In genomic region chr3:46293991-46294833, GRCh38 we compare ENCODE assay signal across 13 cellular contexts. TPM values are rescaled to one million over a fixed set of nuclear protein-coding genes. Genes with fewer than 3 reads are reported as not detected.
A peak's percentile ranks its signal among the peaks of the same experiment; 100 is the strongest.
DNase-seq lines count a peak whose midpoint lies in the region; ATAC-seq, FAIRE-seq and TF ChIP-seq lines count a peak whose summit lies in the region.
"Had no signal": no experiment of that assay in that cellular context is flagged by ENCODE, and none has a peak within 500 bp of the region (broad histone marks: within the 10 kb centered on the region; RNA-seq: fewer than 3 reads in every experiment).

No MANE protein-coding gene starts in this region.

- H3K27me3 Mint-ChIP-seq in activated T-helper 17 cell treated with anti-CD3 and anti-CD28 coated beads, Interleukin-2, amount 50 U/mL, for 72 hours: no peaks in the 10 kb centered on the region

- no peaks in the 10 kb centered on the region for H3K9me3 Mint-ChIP-seq in activated T-helper 17 cell treated with anti-CD3 and anti-CD28 coated beads, Interleukin-2, amount 50 U/mL, for 72 hours

- DNase-seq in GM13976 (ENCODE audit: low spot score) (peak; percentile 46), NCI-H1694 (lab: John Stamatoyannopoulos, UW) (no peak), retina (no peak), C1 segment of cervical spinal cord (lab: John Stamatoyannopoulos, UW) (no peak), RCC 7860 (ENCODE audit: low spot score) (no peak)
- DNase-seq in stimulated activated CD4-positive, alpha-beta T cell treated with anti-CD3 and anti-CD28 coated beads, Interleukin-2, amount 100 ng/mL, for 48 hours: peak; percentile 64 to 66
- DNase-seq: foreskin melanocyte, left ventricle myocardium inferior, ovary, SHP77 had no signal

- TF ChIP-seq CTCF in GM13976 (IDR thresholded peaks at IDR 0.05; ENCODE audit: borderline replicate concordance, control extremely low read depth, extremely low read depth, insufficient read depth, missing control alignments): no peak

- peak overlapping the region; percentile 67 for H3K4me3 Mint-ChIP-seq in activated T-helper 17 cell treated with anti-CD3 and anti-CD28 coated beads, Interleukin-2, amount 50 U/mL, for 72 hours

- ATAC-seq in HG02973 (IDR thresholded peaks at IDR 0.05; ENCODE audit: unreplicated experiment): peak; percentile 50
- ATAC-seq in activated T-helper 17 cell treated with anti-CD3 and anti-CD28 coated beads, Interleukin-2, amount 50 U/mL, for 72 hours (replicated peaks): peak; percentile 94

- no peaks in the 10 kb centered on the region for H3K36me3 Mint-ChIP-seq in activated T-helper 17 cell treated with anti-CD3 and anti-CD28 coated beads, Interleukin-2, amount 50 U/mL, for 72 hours (ENCODE audit: low read depth)

- no peak for FAIRE-seq in RCC 7860 (lab: Jason Lieb, UNC)

- in situ Hi-C loops in GM13976 (cut with MboI; ENCODE audit: low sequenced_read_pairs, unreplicated experiment): no loop called here

- peak overlapping the region; percentile 82 for H3K27ac Mint-ChIP-seq in activated T-helper 17 cell treated with anti-CD3 and anti-CD28 coated beads, Interleukin-2, amount 50 U/mL, for 72 hours

- H3K4me1 Mint-ChIP-seq in activated T-helper 17 cell treated with anti-CD3 and anti-CD28 coated beads, Interleukin-2, amount 50 U/mL, for 72 hours: peaks cover 37% of the 10 kb centered on the region

RNA-seq across cellular contexts. Expression of gene CCR3, which starts 52.0 kb away (rescaled TPM):
- not detected for total RNA-seq in activated T-helper 17 cell treated with anti-CD3 and anti-CD28 coated beads, Interleukin-2, amount 50 U/mL, for 72 hours
- total RNA-seq: left ventricle myocardium inferior, NCI-H460, ovary had no signal

RNA-seq across cellular contexts. Expression of gene CCR2, which starts 59.7 kb away (rescaled TPM):
- 10 to 100 TPM in 1 of 2 donors, 1 to 10 TPM in 1; 2.9 to 17.5 TPM for total RNA-seq in activated T-helper 17 cell treated with anti-CD3 and anti-CD28 coated beads, Interleukin-2, amount 50 U/mL, for 72 hours
- total RNA-seq: NCI-H460 had no signal

Comparison
In these comparisons a context has a peak if more than half of its experiments do, and no peak if none do; other contexts are left out.
1. DNase-seq: peak in GM13976 (single experiment) and stimulated activated CD4-positive, alpha-beta T cell treated with anti-CD3 and anti-CD28 coated beads, Interleukin-2, amount 100 ng/mL, for 48 hours (2 of 2); none in NCI-H1694 (single experiment), retina (single experiment), C1 segment of cervical spinal cord (0 of 14) and RCC 7860 (single experiment).